1 cellular context compared by ENCODE assay signal in the genomic region with DNA sequence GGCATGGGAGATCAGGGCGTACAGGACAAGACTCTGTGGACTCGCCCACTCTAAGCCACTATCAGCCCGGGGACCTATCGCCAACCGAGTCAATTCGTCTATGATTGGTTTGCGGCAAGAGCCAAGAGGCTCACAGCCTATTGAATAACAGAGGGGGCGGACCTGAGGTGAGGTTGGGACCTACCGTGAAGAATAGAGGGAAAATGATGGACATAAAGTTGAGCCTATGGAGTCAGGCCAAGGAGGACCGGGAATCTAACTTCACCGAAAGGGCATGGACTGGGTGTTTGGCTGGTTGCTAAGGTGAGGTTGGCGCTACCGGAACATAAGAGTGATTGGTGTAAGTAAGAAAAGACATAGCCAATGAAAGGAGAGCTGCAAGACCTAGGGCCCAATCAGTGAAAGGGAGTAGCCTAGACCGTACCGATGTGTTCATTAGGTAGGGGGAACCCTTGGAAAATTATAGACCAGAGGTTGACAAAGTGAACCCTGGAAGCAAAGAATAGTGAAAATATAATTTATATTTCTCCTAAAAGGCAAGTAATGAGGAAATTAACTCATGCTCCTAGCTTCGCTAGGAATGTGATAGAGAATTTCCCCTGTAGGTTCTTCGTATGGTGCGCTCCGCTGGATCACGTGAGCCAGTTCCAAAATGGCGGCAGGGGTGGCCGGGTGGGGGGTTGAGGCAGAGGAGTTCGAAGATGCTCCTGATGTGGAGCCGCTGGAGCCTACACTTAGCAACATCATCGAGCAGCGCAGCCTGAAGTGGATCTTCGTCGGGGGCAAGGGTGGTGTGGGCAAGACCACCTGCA.
TF ChIP-seq lines count a peak whose summit lies in the region.

GET3 (plus strand) TSS at position 644 of the 812 bp plus-strand sequence; CDS start at position 653, 9 bp downstream.

TF ChIP-seq in HEK293, 187 proteins besides CTCF, POLR2A, EP300 and RAD21 (continued from another document and continues in another):
- TF ChIP-seq HIC1 (tag by site-specific recombination; IDR thresholded peaks at IDR 0.05) (peak; percentile 89), SP2 (tag by site-specific recombination; IDR thresholded peaks at IDR 0.05) (peak; percentile 99), ZBTB21 (tag by site-specific recombination; IDR thresholded peaks at IDR 0.05) (peak; percentile 46; the same call in 1 of the 2 replicates), ZNF354C (tag by site-specific recombination; IDR thresholded peaks at IDR 0.05; ENCODE audit: borderline replicate concordance, low read depth) (no peak), ZNF660 (tag by site-specific recombination; IDR thresholded peaks at IDR 0.05) (peak; percentile 78), TRIM28 (IDR thresholded peaks at IDR 0.05; ENCODE audit: borderline replicate concordance, low read length) (no peak), ZBTB7A (tag by site-specific recombination; IDR thresholded peaks at IDR 0.05; ENCODE audit: low read depth) (0 out of 2 replicates have a peak, but pooled peaks have one; percentile 49), MZF1 (tag by site-specific recombination; IDR thresholded peaks at IDR 0.05; ENCODE audit: borderline replicate concordance) (no peak), ZNF785 (tag by site-specific recombination; IDR thresholded peaks at IDR 0.05) (peak; percentile 25; the same call in 1 of the 2 replicates), ZNF629 (tag by site-specific recombination; IDR thresholded peaks at IDR 0.05) (peak; percentile 55), KLF1 (tag by site-specific recombination; IDR thresholded peaks at IDR 0.05) (peak; percentile 38; the same call in 1 of the 2 replicates), BCL11A (tag by site-specific recombination; IDR thresholded peaks at IDR 0.05; ENCODE audit: low read depth) (no peak), ZNF335 (tag by site-specific recombination; conservative IDR thresholded peaks at IDR 0.05) (peak; percentile 84; the same call in 1 of the 2 replicates), KLF7 (tag by site-specific recombination; IDR thresholded peaks at IDR 0.05; ENCODE audit: borderline replicate concordance) (peak; percentile 63; the same call in 1 of the 2 replicates), ZNF394 (tag by site-specific recombination; IDR thresholded peaks at IDR 0.05; ENCODE audit: borderline replicate concordance) (peak; percentile 87), ZNF580 (tag by site-specific recombination; IDR thresholded peaks at IDR 0.05) (peak; percentile 93), ZXDB (tag by site-specific recombination; IDR thresholded peaks at IDR 0.05) (peak; percentile 91), ZNF704 (tag by site-specific recombination; IDR thresholded peaks at IDR 0.05) (no peak), ZNF391 (tag by site-specific recombination; IDR thresholded peaks at IDR 0.05; ENCODE audit: borderline replicate concordance, low read depth) (peak; percentile 42; the same call in 1 of the 2 replicates), GLIS2 (tag by site-specific recombination; IDR thresholded peaks at IDR 0.05) (0 out of 2 replicates have a peak, but pooled peaks have one; percentile 9), ZNF132 (tag by site-specific recombination; IDR thresholded peaks at IDR 0.05; ENCODE audit: borderline replicate concordance) (no peak), ZNF76 (tag by site-specific recombination; IDR thresholded peaks at IDR 0.05; ENCODE audit: borderline replicate concordance, low read depth) (peak; percentile 40; the same call in 1 of the 2 replicates), SP7 (tag by site-specific recombination; IDR thresholded peaks at IDR 0.05) (peak; percentile 91), YY1 (tag by site-specific recombination; IDR thresholded peaks at IDR 0.05) (peak; percentile 97), EGR2 (tag by site-specific recombination; IDR thresholded peaks at IDR 0.05; ENCODE audit: low read depth) (0 out of 2 replicates have a peak, but pooled peaks have one; percentile 25), ZNF843 (tag by site-specific recombination; IDR thresholded peaks at IDR 0.05) (peak; percentile 72), ZNF239 (tag by site-specific recombination; IDR thresholded peaks at IDR 0.05) (no peak), ZNF24 (tag by site-specific recombination; IDR thresholded peaks at IDR 0.05) (peak; percentile 92), ZFP3 (tag by site-specific recombination; IDR thresholded peaks at IDR 0.05; ENCODE audit: low read depth) (no peak), ZNF561 (tag by site-specific recombination; IDR thresholded peaks at IDR 0.05; ENCODE audit: borderline replicate concordance) (peak; percentile 34; the same call in 1 of the 2 replicates), PRDM1 (tag by site-specific recombination; IDR thresholded peaks at IDR 0.05) (0 out of 2 replicates have a peak, but pooled peaks have one; percentile 17), PRDM10 (tag by site-specific recombination; IDR thresholded peaks at IDR 0.05) (peak; percentile 99)
- TF ChIP-seq, protein P1, sequence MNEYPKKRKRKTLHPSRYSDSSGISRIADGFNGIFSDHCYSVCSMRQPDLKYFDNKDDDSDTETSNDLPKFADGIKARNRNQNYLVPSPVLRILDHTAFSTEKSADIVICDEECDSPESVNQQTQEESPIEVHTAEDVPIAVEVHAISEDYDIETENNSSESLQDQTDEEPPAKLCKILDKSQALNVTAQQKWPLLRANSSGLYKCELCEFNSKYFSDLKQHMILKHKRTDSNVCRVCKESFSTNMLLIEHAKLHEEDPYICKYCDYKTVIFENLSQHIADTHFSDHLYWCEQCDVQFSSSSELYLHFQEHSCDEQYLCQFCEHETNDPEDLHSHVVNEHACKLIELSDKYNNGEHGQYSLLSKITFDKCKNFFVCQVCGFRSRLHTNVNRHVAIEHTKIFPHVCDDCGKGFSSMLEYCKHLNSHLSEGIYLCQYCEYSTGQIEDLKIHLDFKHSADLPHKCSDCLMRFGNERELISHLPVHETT (tag by site-specific recombination; IDR thresholded peaks at IDR 0.05), result peak; percentile 88
- TF ChIP-seq, protein P2, sequence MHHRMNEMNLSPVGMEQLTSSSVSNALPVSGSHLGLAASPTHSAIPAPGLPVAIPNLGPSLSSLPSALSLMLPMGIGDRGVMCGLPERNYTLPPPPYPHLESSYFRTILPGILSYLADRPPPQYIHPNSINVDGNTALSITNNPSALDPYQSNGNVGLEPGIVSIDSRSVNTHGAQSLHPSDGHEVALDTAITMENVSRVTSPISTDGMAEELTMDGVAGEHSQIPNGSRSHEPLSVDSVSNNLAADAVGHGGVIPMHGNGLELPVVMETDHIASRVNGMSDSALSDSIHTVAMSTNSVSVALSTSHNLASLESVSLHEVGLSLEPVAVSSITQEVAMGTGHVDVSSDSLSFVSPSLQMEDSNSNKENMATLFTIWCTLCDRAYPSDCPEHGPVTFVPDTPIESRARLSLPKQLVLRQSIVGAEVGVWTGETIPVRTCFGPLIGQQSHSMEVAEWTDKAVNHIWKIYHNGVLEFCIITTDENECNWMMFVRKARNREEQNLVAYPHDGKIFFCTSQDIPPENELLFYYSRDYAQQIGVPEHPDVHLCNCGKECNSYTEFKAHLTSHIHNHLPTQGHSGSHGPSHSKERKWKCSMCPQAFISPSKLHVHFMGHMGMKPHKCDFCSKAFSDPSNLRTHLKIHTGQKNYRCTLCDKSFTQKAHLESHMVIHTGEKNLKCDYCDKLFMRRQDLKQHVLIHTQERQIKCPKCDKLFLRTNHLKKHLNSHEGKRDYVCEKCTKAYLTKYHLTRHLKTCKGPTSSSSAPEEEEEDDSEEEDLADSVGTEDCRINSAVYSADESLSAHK (tag by site-specific recombination; IDR thresholded peaks at IDR 0.05), result 0 out of 2 replicates have a peak, but pooled peaks have one; percentile 44
- TF ChIP-seq, protein P3, sequence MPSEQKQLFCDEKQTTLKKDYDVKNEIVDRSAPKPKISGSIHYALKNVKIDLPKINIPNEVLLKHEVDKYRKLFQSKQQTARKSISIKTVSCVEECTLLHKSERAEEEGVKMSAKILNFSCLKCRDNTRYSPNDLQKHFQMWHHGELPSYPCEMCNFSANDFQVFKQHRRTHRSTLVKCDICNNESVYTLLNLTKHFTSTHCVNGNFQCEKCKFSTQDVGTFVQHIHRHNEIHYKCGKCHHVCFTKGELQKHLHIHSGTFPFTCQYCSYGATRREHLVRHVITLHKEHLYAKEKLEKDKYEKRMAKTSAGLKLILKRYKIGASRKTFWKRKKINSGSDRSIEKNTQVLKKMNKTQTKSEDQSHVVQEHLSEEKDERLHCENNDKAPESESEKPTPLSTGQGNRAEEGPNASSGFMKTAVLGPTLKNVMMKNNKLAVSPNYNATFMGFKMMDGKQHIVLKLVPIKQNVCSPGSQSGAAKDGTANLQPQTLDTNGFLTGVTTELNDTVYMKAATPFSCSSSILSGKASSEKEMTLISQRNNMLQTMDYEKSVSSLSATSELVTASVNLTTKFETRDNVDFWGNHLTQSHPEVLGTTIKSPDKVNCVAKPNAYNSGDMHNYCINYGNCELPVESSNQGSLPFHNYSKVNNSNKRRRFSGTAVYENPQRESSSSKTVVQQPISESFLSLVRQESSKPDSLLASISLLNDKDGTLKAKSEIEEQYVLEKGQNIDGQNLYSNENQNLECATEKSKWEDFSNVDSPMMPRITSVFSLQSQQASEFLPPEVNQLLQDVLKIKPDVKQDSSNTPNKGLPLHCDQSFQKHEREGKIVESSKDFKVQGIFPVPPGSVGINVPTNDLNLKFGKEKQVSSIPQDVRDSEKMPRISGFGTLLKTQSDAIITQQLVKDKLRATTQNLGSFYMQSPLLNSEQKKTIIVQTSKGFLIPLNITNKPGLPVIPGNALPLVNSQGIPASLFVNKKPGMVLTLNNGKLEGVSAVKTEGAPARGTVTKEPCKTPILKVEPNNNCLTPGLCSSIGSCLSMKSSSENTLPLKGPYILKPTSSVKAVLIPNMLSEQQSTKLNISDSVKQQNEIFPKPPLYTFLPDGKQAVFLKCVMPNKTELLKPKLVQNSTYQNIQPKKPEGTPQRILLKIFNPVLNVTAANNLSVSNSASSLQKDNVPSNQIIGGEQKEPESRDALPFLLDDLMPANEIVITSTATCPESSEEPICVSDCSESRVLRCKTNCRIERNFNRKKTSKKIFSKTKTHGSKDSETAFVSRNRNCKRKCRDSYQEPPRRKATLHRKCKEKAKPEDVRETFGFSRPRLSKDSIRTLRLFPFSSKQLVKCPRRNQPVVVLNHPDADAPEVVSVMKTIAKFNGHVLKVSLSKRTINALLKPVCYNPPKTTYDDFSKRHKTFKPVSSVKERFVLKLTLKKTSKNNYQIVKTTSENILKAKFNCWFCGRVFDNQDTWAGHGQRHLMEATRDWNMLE (tag by site-specific recombination; conservative IDR thresholded peaks at IDR 0.05; ENCODE audit: low read depth), result peak; percentile 50; the same call in 1 of the 2 replicates
- TF ChIP-seq, protein P4, sequence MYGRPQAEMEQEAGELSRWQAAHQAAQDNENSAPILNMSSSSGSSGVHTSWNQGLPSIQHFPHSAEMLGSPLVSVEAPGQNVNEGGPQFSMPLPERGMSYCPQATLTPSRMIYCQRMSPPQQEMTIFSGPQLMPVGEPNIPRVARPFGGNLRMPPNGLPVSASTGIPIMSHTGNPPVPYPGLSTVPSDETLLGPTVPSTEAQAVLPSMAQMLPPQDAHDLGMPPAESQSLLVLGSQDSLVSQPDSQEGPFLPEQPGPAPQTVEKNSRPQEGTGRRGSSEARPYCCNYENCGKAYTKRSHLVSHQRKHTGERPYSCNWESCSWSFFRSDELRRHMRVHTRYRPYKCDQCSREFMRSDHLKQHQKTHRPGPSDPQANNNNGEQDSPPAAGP (tag by site-specific recombination; IDR thresholded peaks at IDR 0.05), result peak; percentile 82
